ENCODE assay signal across 11 cellular contexts in the genomic region with DNA sequence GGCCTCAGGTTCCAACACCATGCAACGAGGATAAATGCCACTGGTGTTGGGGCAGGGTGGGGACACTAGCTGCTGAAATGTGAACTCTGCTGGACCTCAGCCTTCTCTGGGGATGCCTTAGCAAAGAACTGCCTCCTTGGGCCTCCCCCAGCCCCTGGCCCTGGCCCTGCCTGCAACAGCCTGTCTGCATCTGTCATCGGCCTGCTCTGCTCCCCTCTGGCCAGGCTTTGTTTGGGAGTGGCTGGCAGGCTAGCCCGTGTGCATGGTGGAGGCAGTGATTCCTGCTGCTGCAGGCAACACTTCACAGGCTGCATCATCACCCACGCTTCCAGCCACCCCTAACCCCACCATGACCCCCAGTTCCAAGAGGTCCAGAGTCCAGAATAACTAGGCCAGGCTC. TPM values are rescaled to one million over a fixed set of nuclear protein-coding genes. Genes with fewer than 3 reads are reported as not detected.
"Had no signal": no experiment of that assay in that cellular context is flagged by ENCODE, and none has a peak within 500 bp of the region (broad histone marks: within the 10 kb centered on the region; RNA-seq: fewer than 3 reads in every experiment).

No MANE protein-coding gene starts in this region.

- H3K36me3 ChIP-seq: HAP-1 had no signal

- H3K27ac ChIP-seq: GM23248, HL-60 had no signal

- ATAC-seq: HCT116, HepG2 had no signal

- H3K36me3 Mint-ChIP-seq: IgD-negative memory B cell had no signal

- H3K4me1 ChIP-seq: HAP-1 had no signal

- DNase-seq: GM23248, GOT3, H7, HFFc6 had no signal

- H3K4me3 Mint-ChIP-seq: HFFc6, IgD-negative memory B cell had no signal

- H3K9me3 ChIP-seq: HAP-1 had no signal

- H3K27ac Mint-ChIP-seq: HFFc6 had no signal

- H3K4me3 ChIP-seq: GM23248, HAP-1 had no signal

- H3K4me1 Mint-ChIP-seq: IgD-negative memory B cell had no signal

RNA-seq across cellular contexts. Expression of gene MYOD1, which starts 11.5 kb away (rescaled TPM):
- total RNA-seq: GM23248, H4, H7, HepG2, HFFc6, HT1080 had no signal
- polyA plus RNA-seq: GM23248, HepG2, IgD-negative memory B cell had no signal

RNA-seq across cellular contexts. Expression of gene KCNC1, which starts 26.7 kb away (rescaled TPM):
- total RNA-seq: GM23248, H4, H7, HFFc6 had no signal
- polyA plus RNA-seq: GM23248 had no signal
